ENCODE assay signal across 18 cellular contexts in genomic region chr21:46161800-46162592, GRCh38. TPM values are rescaled to one million over a fixed set of nuclear protein-coding genes. Genes with fewer than 3 reads are reported as not detected.
DNase-seq lines count a peak whose midpoint lies in the region; ATAC-seq and TF ChIP-seq lines count a peak whose summit lies in the region.
"Had no signal": no experiment of that assay in that cellular context is flagged by ENCODE, and none has a peak within 500 bp of the region (broad histone marks: within the 10 kb centered on the region; RNA-seq: fewer than 3 reads in every experiment).

No MANE protein-coding gene starts in this region.

- POLR2A ChIA-PET in activated CD8-positive, alpha-beta T cell treated with anti-CD3 and anti-CD28 coated beads for 36 hours (lab: Charles Lee): no interaction called here

- no peaks in the 10 kb centered on the region for H3K36me3 Mint-ChIP-seq in natural killer cell treated with Interleukin-12 subunit alpha and Interleukin-12 subunit beta and Interleukin-15 and Interleukin-18, amount 100 ng/mL, for 72 hours
- H3K36me3 Mint-ChIP-seq in natural killer cell: no peaks in the 10 kb centered on the region
- H3K36me3 Mint-ChIP-seq in activated CD8-positive, alpha-beta memory T cell treated with anti-CD3 and anti-CD28 coated beads, Interleukin-2, amount 10 ng/mL, durations not matched to agents 7 days and 5 days: no peaks in the 10 kb centered on the region
- peaks cover 5% of the 10 kb centered on the region for H3K36me3 Mint-ChIP-seq in activated CD8-positive, alpha-beta T cell treated with anti-CD3 and anti-CD28 coated beads for 36 hours (ENCODE audit: low read depth)

- CTCF ChIA-PET in activated CD8-positive, alpha-beta memory T cell treated with anti-CD3 and anti-CD28 coated beads, Interleukin-2, amount 10 ng/mL, durations not matched to agents 7 days and 5 days (lab: Charles Lee): interaction anchor here (1.1 to 1.2 kb wide), 2 partner anchors 9 to 188 kb away, joined by 3 to 5 read pairs; no protein-coding TSS in a partner anchor
- CTCF ChIA-PET in activated CD8-positive, alpha-beta T cell treated with anti-CD3 and anti-CD28 coated beads for 36 hours (lab: Charles Lee): no interaction called here

- TF ChIP-seq CTCF in natural killer cell (IDR thresholded peaks at IDR 0.05) (no peak), osteoblast (IDR thresholded peaks at IDR 0.05; ENCODE audit: extremely low read depth, low read depth, low read length) (no peak), vagina (IDR thresholded peaks at IDR 0.05) (no peak), GM13976 (IDR thresholded peaks at IDR 0.05; ENCODE audit: borderline replicate concordance, control extremely low read depth, extremely low read depth, insufficient read depth, missing control alignments) (no peak)
- TF ChIP-seq CTCF in activated CD8-positive, alpha-beta T cell treated with anti-CD3 and anti-CD28 coated beads for 36 hours (IDR thresholded peaks at IDR 0.05): no peak

- H4K20me1 ChIP-seq in osteoblast (ENCODE audit: insufficient read depth, low read length): no peaks in the 10 kb centered on the region

- in situ Hi-C loops in GM13976 (cut with MboI; ENCODE audit: low sequenced_read_pairs, unreplicated experiment): no loop called here

- no peaks in the 10 kb centered on the region for H3K36me3 ChIP-seq in osteoblast (ENCODE audit: insufficient read depth, low read length)
- H3K36me3 ChIP-seq in vagina: peaks cover 0 to 4% of the 10 kb centered on the region in 2 donors

- peaks cover 7 to 36% of the 10 kb centered on the region in 2 donors for H3K27me3 Mint-ChIP-seq in natural killer cell treated with Interleukin-12 subunit alpha and Interleukin-12 subunit beta and Interleukin-15 and Interleukin-18, amount 100 ng/mL, for 72 hours
- peaks cover 11 to 12% of the 10 kb centered on the region in 2 donors for H3K27me3 Mint-ChIP-seq in natural killer cell (ENCODE audit: low read depth in 2 of 2)
- peaks cover 9% of the 10 kb centered on the region for H3K27me3 Mint-ChIP-seq in activated CD8-positive, alpha-beta memory T cell treated with anti-CD3 and anti-CD28 coated beads, Interleukin-2, amount 10 ng/mL, durations not matched to agents 7 days and 5 days
- no peaks in the 10 kb centered on the region for H3K27me3 Mint-ChIP-seq in activated CD8-positive, alpha-beta T cell treated with anti-CD3 and anti-CD28 coated beads for 36 hours
- H3K27me3 Mint-ChIP-seq: dendritic cell treated with granulocyte-macrophage colony-stimulating factor and Interleukin-4, amounts not matched to agents 40 ng/mL and 50 ng/mL, for 4 days had no signal

- H3K79me2 ChIP-seq in osteoblast (ENCODE audit: insufficient read depth, low read length): no peaks in the 10 kb centered on the region

- ATAC-seq in natural killer cell treated with Interleukin-12 subunit alpha and Interleukin-12 subunit beta and Interleukin-15 and Interleukin-18, amount 100 ng/mL, for 72 hours: no peak
- ATAC-seq in natural killer cell: no peak
- no peak for ATAC-seq in activated CD8-positive, alpha-beta memory T cell treated with anti-CD3 and anti-CD28 coated beads, Interleukin-2, amount 10 ng/mL, durations not matched to agents 7 days and 5 days
- ATAC-seq in activated CD8-positive, alpha-beta T cell treated with anti-CD3 and anti-CD28 coated beads for 36 hours: no peak
- ATAC-seq: foreskin keratinocyte, left colon had no signal

- H3K27ac Mint-ChIP-seq in natural killer cell treated with Interleukin-12 subunit alpha and Interleukin-12 subunit beta and Interleukin-15 and Interleukin-18, amount 100 ng/mL, for 72 hours: no peak overlapping the region
- H3K27ac Mint-ChIP-seq in natural killer cell: no peak overlapping the region
- H3K27ac Mint-ChIP-seq in activated CD8-positive, alpha-beta memory T cell treated with anti-CD3 and anti-CD28 coated beads, Interleukin-2, amount 10 ng/mL, durations not matched to agents 7 days and 5 days: no peak overlapping the region
- no peak overlapping the region for H3K27ac Mint-ChIP-seq in activated CD8-positive, alpha-beta T cell treated with anti-CD3 and anti-CD28 coated beads for 36 hours
- H3K27ac Mint-ChIP-seq: activated CD4-positive, alpha-beta T cell treated with anti-CD3 and anti-CD28 coated beads, Interleukin-2, amount 10 ng/mL, durations not matched to agents 24 days and 14 days; dendritic cell treated with granulocyte-macrophage colony-stimulating factor and Interleukin-4, amounts not matched to agents 40 ng/mL and 50 ng/mL, for 4 days had no signal

- H3K27me3 ChIP-seq in osteoblast (ENCODE audit: insufficient read depth, low read length): peaks cover 4% of the 10 kb centered on the region
- H3K27me3 ChIP-seq in vagina: no peaks in the 10 kb centered on the region
- H3K27me3 ChIP-seq: brain microvascular endothelial cell had no signal

- DNase-seq in natural killer cell treated with Interleukin-12 subunit alpha and Interleukin-12 subunit beta and Interleukin-15 and Interleukin-18, amount 100 ng/mL, for 72 hours (ENCODE audit: low spot score): peak; percentile 62
- DNase-seq in natural killer cell: no peak
- DNase-seq in activated CD8-positive, alpha-beta memory T cell treated with anti-CD3 and anti-CD28 coated beads, Interleukin-2, amount 10 ng/mL, durations not matched to agents 7 days and 5 days: peak; percentile 26
- peak; percentile 87 for DNase-seq in osteoblast (ENCODE audit: insufficient read length, low spot score, missing footprints)
- peak; percentile 34 to 92 for DNase-seq in vagina (ENCODE audit: extremely low spot score in 2 of 2)
- DNase-seq in activated CD8-positive, alpha-beta T cell treated with anti-CD3 and anti-CD28 coated beads for 36 hours: no peak
- no peak for DNase-seq in SKM-1 (lab: John Stamatoyannopoulos, UW; ENCODE audit: unreplicated experiment)
- no peak for DNase-seq in GM13976 (ENCODE audit: low spot score)
- DNase-seq: activated CD4-positive, alpha-beta T cell treated with anti-CD3 and anti-CD28 coated beads, Interleukin-2, amount 10 ng/mL, durations not matched to agents 24 days and 14 days; brain microvascular endothelial cell; EL; foreskin keratinocyte; KG1; left colon; NCI-H1048; NCI-H526 treated with DMSO at 0.1 percent for 48 hours; stimulated activated CD4-positive, alpha-beta T cell treated with anti-CD3 and anti-CD28 coated beads, Interleukin-1b, Interleukin-23, amount 100 ng/mL, for 48 hours had no signal

- no peaks in the 10 kb centered on the region for H3K9me3 ChIP-seq in osteoblast (ENCODE audit: low read depth, low read length)
- no peaks in the 10 kb centered on the region for H3K9me3 ChIP-seq in vagina

- no peak overlapping the region for H2AFZ ChIP-seq in osteoblast (ENCODE audit: low read length)

- H3K4me1 ChIP-seq in osteoblast (ENCODE audit: insufficient read depth, low read length) (no peaks in the 10 kb centered on the region), vagina (no peaks in the 10 kb centered on the region)
- H3K4me1 ChIP-seq: foreskin keratinocyte had no signal

- H3K4me1 Mint-ChIP-seq in natural killer cell treated with Interleukin-12 subunit alpha and Interleukin-12 subunit beta and Interleukin-15 and Interleukin-18, amount 100 ng/mL, for 72 hours (ENCODE audit: low read depth in 2 of 2): no peaks in the 10 kb centered on the region
- H3K4me1 Mint-ChIP-seq in natural killer cell: no peaks in the 10 kb centered on the region
- H3K4me1 Mint-ChIP-seq in activated CD8-positive, alpha-beta memory T cell treated with anti-CD3 and anti-CD28 coated beads, Interleukin-2, amount 10 ng/mL, durations not matched to agents 7 days and 5 days: no peaks in the 10 kb centered on the region
- H3K4me1 Mint-ChIP-seq in activated CD8-positive, alpha-beta T cell treated with anti-CD3 and anti-CD28 coated beads for 36 hours (ENCODE audit: low read depth): no peaks in the 10 kb centered on the region
- H3K4me1 Mint-ChIP-seq: activated CD4-positive, alpha-beta T cell treated with anti-CD3 and anti-CD28 coated beads, Interleukin-2, amount 10 ng/mL, durations not matched to agents 24 days and 14 days had no signal

- H3K4me3 ChIP-seq in osteoblast (ENCODE audit: insufficient read depth, low read length): no peak overlapping the region
- H3K4me3 ChIP-seq in vagina: no peak overlapping the region

- no peak overlapping the region for H3K4me3 Mint-ChIP-seq in natural killer cell treated with Interleukin-12 subunit alpha and Interleukin-12 subunit beta and Interleukin-15 and Interleukin-18, amount 100 ng/mL, for 72 hours
- H3K4me3 Mint-ChIP-seq in natural killer cell: no peak overlapping the region
- no peak overlapping the region for H3K4me3 Mint-ChIP-seq in activated CD8-positive, alpha-beta memory T cell treated with anti-CD3 and anti-CD28 coated beads, Interleukin-2, amount 10 ng/mL, durations not matched to agents 7 days and 5 days
- H3K4me3 Mint-ChIP-seq in activated CD8-positive, alpha-beta T cell treated with anti-CD3 and anti-CD28 coated beads for 36 hours: no peak overlapping the region
- H3K4me3 Mint-ChIP-seq: activated CD4-positive, alpha-beta T cell treated with anti-CD3 and anti-CD28 coated beads, Interleukin-2, amount 10 ng/mL, durations not matched to agents 24 days and 14 days; dendritic cell treated with granulocyte-macrophage colony-stimulating factor and Interleukin-4, amounts not matched to agents 40 ng/mL and 50 ng/mL, for 4 days had no signal

- H3K9me3 Mint-ChIP-seq in natural killer cell treated with Interleukin-12 subunit alpha and Interleukin-12 subunit beta and Interleukin-15 and Interleukin-18, amount 100 ng/mL, for 72 hours: no peaks in the 10 kb centered on the region
- no peaks in the 10 kb centered on the region for H3K9me3 Mint-ChIP-seq in natural killer cell
- H3K9me3 Mint-ChIP-seq in activated CD8-positive, alpha-beta memory T cell treated with anti-CD3 and anti-CD28 coated beads, Interleukin-2, amount 10 ng/mL, durations not matched to agents 7 days and 5 days (ENCODE audit: low read depth): no peaks in the 10 kb centered on the region
- no peaks in the 10 kb centered on the region for H3K9me3 Mint-ChIP-seq in activated CD8-positive, alpha-beta T cell treated with anti-CD3 and anti-CD28 coated beads for 36 hours
- H3K9me3 Mint-ChIP-seq: activated CD4-positive, alpha-beta T cell treated with anti-CD3 and anti-CD28 coated beads, Interleukin-2, amount 10 ng/mL, durations not matched to agents 24 days and 14 days; dendritic cell treated with granulocyte-macrophage colony-stimulating factor and Interleukin-4, amounts not matched to agents 40 ng/mL and 50 ng/mL, for 4 days had no signal

- H3K27ac ChIP-seq in osteoblast (ENCODE audit: low read depth, low read length): no peak overlapping the region
- H3K27ac ChIP-seq in vagina: no peak overlapping the region
- H3K27ac ChIP-seq: brain microvascular endothelial cell, foreskin keratinocyte had no signal

- H3K4me2 ChIP-seq in osteoblast (ENCODE audit: insufficient read depth, low read length): no peak overlapping the region

- TF ChIP-seq POLR2A in vagina (IDR thresholded peaks at IDR 0.05): no peak

- intact Hi-C loops in natural killer cell (cut with micrococcal nuclease): no loop called here
- intact Hi-C loops in vagina (cut with DNase I): no loop called here
- intact Hi-C loops in activated CD8-positive, alpha-beta T cell treated with anti-CD3 and anti-CD28 coated beads for 36 hours (cut with micrococcal nuclease): no loop called here

RNA-seq across cellular contexts. Expression of gene FTCD, which starts 6.6 kb away (rescaled TPM):
- total RNA-seq in natural killer cell treated with Interleukin-12 subunit alpha and Interleukin-12 subunit beta and Interleukin-15 and Interleukin-18, amount 100 ng/mL, for 72 hours: not detected
- under 1 TPM in 1 of 3 donors, not detected in 2; 0.34 TPM for total RNA-seq in natural killer cell
- not detected for total RNA-seq in activated CD8-positive, alpha-beta memory T cell treated with anti-CD3 and anti-CD28 coated beads, Interleukin-2, amount 10 ng/mL, durations not matched to agents 7 days and 5 days
- total RNA-seq in osteoblast: 0.29 and 0.36 TPM in 2 replicates
- total RNA-seq in vagina: not detected
- total RNA-seq in activated CD8-positive, alpha-beta T cell treated with anti-CD3 and anti-CD28 coated beads for 36 hours: under 1 TPM; 0.52 to 0.85 TPM
- total RNA-seq: foreskin keratinocyte had no signal

RNA-seq across cellular contexts. Expression of gene SPATC1L, which starts 22.3 kb away (rescaled TPM):
- 1 to 10 TPM in 1 of 2 donors, not detected in 1; 5.0 TPM for total RNA-seq in natural killer cell treated with Interleukin-12 subunit alpha and Interleukin-12 subunit beta and Interleukin-15 and Interleukin-18, amount 100 ng/mL, for 72 hours
- total RNA-seq in natural killer cell (1 to 10 TPM in 2 of 3 donors, under 1 TPM in 1; 0.18 to 4.0 (median 2.7) TPM), osteoblast (3.2 and 6.9 TPM in 2 replicates), vagina (5.2 TPM)
- total RNA-seq in activated CD8-positive, alpha-beta memory T cell treated with anti-CD3 and anti-CD28 coated beads, Interleukin-2, amount 10 ng/mL, durations not matched to agents 7 days and 5 days: 1 to 10 TPM; 4.2 to 4.8 TPM
- 10 to 100 TPM; 23.2 to 24.2 TPM for total RNA-seq in activated CD8-positive, alpha-beta T cell treated with anti-CD3 and anti-CD28 coated beads for 36 hours

Comparison
In these comparisons a context has a peak if more than half of its experiments do, and no peak if none do; other contexts are left out.
1. DNase-seq: peak in natural killer cell treated with Interleukin-12 subunit alpha and Interleukin-12 subunit beta and Interleukin-15 and Interleukin-18, amount 100 ng/mL, for 72 hours (single experiment), activated CD8-positive, alpha-beta memory T cell treated with anti-CD3 and anti-CD28 coated beads, Interleukin-2, amount 10 ng/mL, durations not matched to agents 7 days and 5 days (single experiment), osteoblast (single experiment) and vagina (2 of 2); none in natural killer cell (single experiment), activated CD8-positive, alpha-beta T cell treated with anti-CD3 and anti-CD28 coated beads for 36 hours (single experiment), SKM-1 (single experiment) and GM13976 (single experiment).